ENCODE assay signal across 32 cellular contexts in genomic region chr2:225438263-225438662, GRCh38. TPM values are rescaled to one million over a fixed set of nuclear protein-coding genes. Genes with fewer than 3 reads are reported as not detected.
"Had no signal": no experiment of that assay in that cellular context is flagged by ENCODE, and none has a peak within 500 bp of the region (broad histone marks: within the 10 kb centered on the region; RNA-seq: fewer than 3 reads in every experiment).

No MANE protein-coding gene starts in this region.

- H3K4me3 ChIP-seq: ascending aorta, cardiac muscle cell had no signal

- H3K36me3 ChIP-seq: ascending aorta, cardiac muscle cell had no signal

- H3K27ac ChIP-seq: ascending aorta, cardiac muscle cell, VCaP had no signal

- DNase-seq: activated B cell treated with CpG ODN at 0.5 μM for 24 hours; activated CD4-positive, alpha-beta memory T cell treated with anti-CD3 and anti-CD28 coated beads for 36 hours; activated CD4-positive, alpha-beta T cell treated with anti-CD3 and anti-CD28 coated beads for 4 hours; activated CD4-positive, alpha-beta T cell treated with anti-CD3 and anti-CD28 coated beads, Interleukin-2, amount 10 ng/mL, durations not matched to agents 24 days and 14 days; activated CD4-positive, alpha-beta T cell treated with anti-CD3 and anti-CD28 coated beads, Interleukin-2, amount 50 U/mL, for 1 hour; activated CD4-positive, alpha-beta T cell treated with anti-CD3 and anti-CD28 coated beads, Interleukin-2, amount 50 U/mL, for 4 hours; activated CD4-positive, CD25-positive, alpha-beta regulatory T cell treated with anti-CD3 and anti-CD28 coated beads, Interleukin-2, amount 50 U/mL, for 72 hours; activated CD8-positive, alpha-beta memory T cell treated with anti-CD3 and anti-CD28 coated beads, Interleukin-2, amount 50 U/mL, for 4 hours; activated CD8-positive, alpha-beta T cell treated with anti-CD3 and anti-CD28 coated beads for 36 hours; activated effector memory CD4-positive, alpha-beta T cell treated with Interleukin-2 at 50 U/mL for 16 hours; activated gamma-delta T cell; activated naive CD4-positive, alpha-beta T cell treated with anti-CD3 and anti-CD28 coated beads, Interleukin-2, amount 10 ng/mL, durations not matched to agents 7 days and 5 days; activated naive CD4-positive, alpha-beta T cell treated with Interleukin-2 at 50 U/mL for 16 hours; activated naive CD8-positive, alpha-beta T cell treated with anti-CD3 and anti-CD28 coated beads, Interleukin-2, amount 10 ng/mL, durations not matched to agents 7 days and 5 days; activated naive CD8-positive, alpha-beta T cell treated with anti-CD3 and anti-CD28 coated beads, Interleukin-2, amount 50 U/mL, for 24 hours; activated T-cell treated with anti-CD3 and anti-CD28 coated beads for 4 hours; activated T-cell treated with anti-CD3 and anti-CD28 coated beads, Interleukin-2, amount 50 U/mL, for 1 hour; activated T-cell treated with anti-CD3 and anti-CD28 coated beads, Interleukin-2, amount 50 U/mL, for 48 hours; amygdala; anterior cingulate cortex; caudate nucleus; cerebellar nuclear complex; T-helper 1 cell; T-helper 2 cell; T-helper 9 cell had no signal

- H3K9me3 ChIP-seq: ascending aorta had no signal

- FAIRE-seq: TTC549 had no signal

- H3K27me3 ChIP-seq: ascending aorta, cardiac muscle cell had no signal

- H3K4me1 ChIP-seq: ascending aorta had no signal

- ATAC-seq: activated CD8-positive, alpha-beta T cell treated with anti-CD3 and anti-CD28 coated beads for 36 hours; activated naive CD8-positive, alpha-beta T cell treated with anti-CD3 and anti-CD28 coated beads, Interleukin-2, amount 50 U/mL, for 24 hours had no signal

RNA-seq across cellular contexts. Expression of gene NYAP2, which starts 38.8 kb away (rescaled TPM):
- total RNA-seq: activated CD4-positive, alpha-beta memory T cell treated with anti-CD3 and anti-CD28 coated beads for 36 hours; activated CD4-positive, alpha-beta T cell treated with anti-CD3 and anti-CD28 coated beads, Interleukin-2, amount 10 ng/mL, durations not matched to agents 24 days and 14 days; activated CD8-positive, alpha-beta memory T cell treated with anti-CD3 and anti-CD28 coated beads for 36 hours; activated CD8-positive, alpha-beta T cell treated with anti-CD3 and anti-CD28 coated beads for 36 hours; activated naive CD8-positive, alpha-beta T cell treated with anti-CD3 and anti-CD28 coated beads, Interleukin-2, amount 10 ng/mL, durations not matched to agents 7 days and 5 days; activated T-helper 2 cell treated with anti-CD3 and anti-CD28 coated beads, Interferon-gamma antibody, Interleukin-2, Interleukin-4, amounts not matched to agents 10 μg/mL and 5 μg/mL and 100 μg/mL, durations not matched to agents 14 hours and 24 hours and 36 hours; ascending aorta; bronchial epithelial cell; cardiac muscle cell had no signal
- polyA plus RNA-seq: cardiac muscle cell had no signal
